16 cellular contexts compared by ENCODE assay signal in the genomic region with DNA sequence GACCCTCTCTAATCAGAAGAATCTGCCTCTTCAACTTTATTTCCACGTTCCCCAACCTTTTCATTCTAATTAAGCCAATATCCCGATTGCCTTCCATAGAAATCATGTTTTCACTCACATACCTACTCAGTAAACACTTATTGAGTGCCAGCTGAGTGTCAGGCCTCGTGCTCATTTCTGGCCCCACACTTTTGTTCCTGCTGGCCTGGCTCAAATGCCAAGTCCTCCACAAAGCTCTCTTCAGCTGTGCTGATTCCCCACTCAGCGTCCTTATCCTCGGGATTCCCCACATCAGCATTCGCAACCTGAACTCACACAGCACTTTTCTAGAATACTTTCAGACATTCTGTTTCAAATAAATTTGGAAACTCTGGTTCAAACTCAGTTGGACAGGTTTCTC.
"Had no signal": no experiment of that assay in that cellular context is flagged by ENCODE, and none has a peak within 500 bp of the region (broad histone marks: within the 10 kb centered on the region; RNA-seq: fewer than 3 reads in every experiment).

No MANE protein-coding gene starts in this region.

- H3K36me3 ChIP-seq: adrenal gland, ascending aorta, brain microvascular endothelial cell, spleen, upper lobe of left lung had no signal

- H3K4me1 ChIP-seq: adrenal gland, ascending aorta, spleen, testis had no signal

- DNase-seq: activated gamma-delta T cell treated with Interleukin-2 at 50 U/mL for 16 hours; activated T-cell treated with anti-CD3 and anti-CD28 coated beads, Interleukin-2, amount 50 U/mL, for 1 hour; adrenal gland; brain microvascular endothelial cell; central memory CD4-positive, alpha-beta T cell; effector memory CD8-positive, alpha-beta T cell; left colon; SK-N-SH; spleen; stimulated activated CD4-positive, alpha-beta T cell treated with anti-CD3 and anti-CD28 coated beads, Interleukin-4, amount 100 ng/mL, for 1 hour; stimulated activated naive CD4-positive, alpha-beta T cell; testis had no signal

- H3K27ac ChIP-seq: adrenal gland, ascending aorta, brain microvascular endothelial cell, spleen, testis, upper lobe of left lung had no signal

- H3K27me3 ChIP-seq: adrenal gland, ascending aorta, brain microvascular endothelial cell, spleen, testis, upper lobe of left lung had no signal

- H3K9ac ChIP-seq: SK-N-SH had no signal

- H3K4me3 ChIP-seq: adrenal gland, ascending aorta, spleen, testis, upper lobe of left lung had no signal

- H3K4me2 ChIP-seq: SK-N-SH had no signal

- ATAC-seq: effector memory CD8-positive, alpha-beta T cell; esophagus mucosa; left colon; WTC11 had no signal

- H3K9me3 ChIP-seq: adrenal gland, ascending aorta, SK-N-SH, spleen, testis, upper lobe of left lung had no signal
